ENCODE assay signal across 14 cellular contexts in the genomic region with DNA sequence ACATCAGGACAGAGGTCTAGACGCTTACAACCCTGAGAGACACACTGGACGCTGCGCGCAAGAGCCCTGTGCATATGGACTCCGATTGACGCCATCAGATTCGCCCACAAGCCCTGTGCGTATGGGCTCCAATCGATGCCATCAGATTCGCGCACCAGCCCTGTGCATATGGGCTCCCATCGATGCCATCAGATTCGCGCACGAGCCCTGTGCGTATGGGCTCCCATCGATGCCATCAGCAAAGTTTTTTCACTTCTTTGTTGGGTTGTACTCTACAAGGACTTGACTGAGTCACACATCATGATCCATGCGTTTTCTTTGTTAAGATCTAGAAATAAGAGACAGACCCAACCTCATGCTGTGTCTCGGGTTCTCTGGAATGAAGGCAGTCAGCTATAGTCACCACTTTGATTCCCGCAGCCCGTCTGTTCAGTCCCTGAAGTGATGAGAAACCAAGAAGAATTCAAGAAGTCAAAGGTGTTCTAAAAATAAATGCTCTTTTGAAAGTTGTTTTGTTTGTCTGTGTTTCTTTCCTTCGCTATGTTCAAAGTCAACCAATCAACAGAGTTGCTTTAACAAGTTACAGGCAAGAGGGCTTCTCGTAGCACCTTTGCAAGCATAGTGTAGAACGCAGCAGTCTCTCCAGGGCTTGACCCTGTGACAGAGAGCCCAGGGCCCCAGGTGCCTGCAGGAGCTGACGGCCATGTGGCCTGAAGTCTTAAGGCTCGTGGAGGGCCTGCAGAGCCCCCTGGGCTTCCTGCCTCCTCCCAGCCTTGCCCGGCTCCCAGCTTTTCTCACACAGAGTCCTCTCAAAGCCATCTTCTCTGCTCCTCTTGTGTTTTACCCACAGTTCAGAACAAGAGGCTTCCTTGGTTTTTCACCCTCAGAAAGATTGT. TPM values are rescaled to one million over a fixed set of nuclear protein-coding genes. Genes with fewer than 3 reads are reported as not detected.
DNase-seq lines count a peak whose midpoint lies in the region; ATAC-seq and TF ChIP-seq lines count a peak whose summit lies in the region.
"Had no signal": no experiment of that assay in that cellular context is flagged by ENCODE, and none has a peak within 500 bp of the region (broad histone marks: within the 10 kb centered on the region; RNA-seq: fewer than 3 reads in every experiment).

No MANE protein-coding gene starts in this region.

- H3K36me3 Mint-ChIP-seq in stimulated activated effector memory CD8-positive, alpha-beta T cell treated with anti-CD3 and anti-CD28 coated beads, Interleukin-12 subunit alpha, Interleukin-12 subunit beta, amount 100 ng/mL, for 72 hours: no peaks in the 10 kb centered on the region
- peaks cover 0 to 5% of the 10 kb centered on the region in 2 donors for H3K36me3 Mint-ChIP-seq in CD4-positive, alpha-beta memory T cell

- intact Hi-C loops in right cardiac atrium (cut with DNase I) (no loop called here), vagina (cut with DNase I) (no loop called here)
- intact Hi-C loops in CD4-positive, alpha-beta memory T cell (cut with micrococcal nuclease): no loop called here

- H3K4me2 ChIP-seq in osteoblast (ENCODE audit: insufficient read depth, low read length): peak overlapping the region; percentile 66

- no peak overlapping the region for H3K4me3 Mint-ChIP-seq in stimulated activated effector memory CD8-positive, alpha-beta T cell treated with anti-CD3 and anti-CD28 coated beads, Interleukin-12 subunit alpha, Interleukin-12 subunit beta, amount 100 ng/mL, for 72 hours
- no peak overlapping the region for H3K4me3 Mint-ChIP-seq in CD4-positive, alpha-beta memory T cell

- CTCF ChIA-PET in CD4-positive, alpha-beta memory T cell (lab: Charles Lee; ENCODE audit: partially characterized antibody): no interaction called here

- TF ChIP-seq POLR2A in vagina (IDR thresholded peaks at IDR 0.05): no peak

- H3K4me3 ChIP-seq in right atrium auricular region: no peak overlapping the region
- no peak overlapping the region for H3K4me3 ChIP-seq in right cardiac atrium (ENCODE audit: low read length)
- H3K4me3 ChIP-seq in osteoblast (ENCODE audit: insufficient read depth, low read length): peak overlapping the region; percentile 4
- H3K4me3 ChIP-seq in vagina: no peak overlapping the region
- no peak overlapping the region for H3K4me3 ChIP-seq in CD4-positive, alpha-beta memory T cell (ENCODE audit: low read length in 2 of 2)
- H3K4me3 ChIP-seq: pancreas had no signal

- H3K4me1 ChIP-seq in right atrium auricular region: peaks cover 0 to 77% of the 10 kb centered on the region in 2 donors
- H3K4me1 ChIP-seq in right cardiac atrium (ENCODE audit: control insufficient read depth, insufficient read depth, low read length): peaks cover 29% of the 10 kb centered on the region
- peaks cover 56% of the 10 kb centered on the region for H3K4me1 ChIP-seq in osteoblast (ENCODE audit: insufficient read depth, low read length)
- peaks cover 52% of the 10 kb centered on the region for H3K4me1 ChIP-seq in vagina
- H3K4me1 ChIP-seq in CD4-positive, alpha-beta memory T cell (ENCODE audit: insufficient read depth, low read length): no peaks in the 10 kb centered on the region

- H3K27ac ChIP-seq in right atrium auricular region (peak overlapping the region; percentile 43 to 52), right cardiac atrium (ENCODE audit: low read length) (no peak overlapping the region), osteoblast (ENCODE audit: low read depth, low read length) (peak overlapping the region; percentile 97), vagina (peak overlapping the region; percentile 69)
- H3K27ac ChIP-seq in CD4-positive, alpha-beta memory T cell (ENCODE audit: low read depth, low read length): no peak overlapping the region

- peaks cover 77% of the 10 kb centered on the region for H3K79me2 ChIP-seq in osteoblast (ENCODE audit: insufficient read depth, low read length)

- no peaks in the 10 kb centered on the region for H3K9me3 Mint-ChIP-seq in stimulated activated effector memory CD8-positive, alpha-beta T cell treated with anti-CD3 and anti-CD28 coated beads, Interleukin-12 subunit alpha, Interleukin-12 subunit beta, amount 100 ng/mL, for 72 hours
- no peaks in the 10 kb centered on the region for H3K9me3 Mint-ChIP-seq in CD4-positive, alpha-beta memory T cell

- H2AFZ ChIP-seq in osteoblast (ENCODE audit: low read length): no peak overlapping the region

- DNase-seq in right atrium auricular region (ENCODE audit: low spot score) (peak; percentile 55), right cardiac atrium (no peak), fibroblast of gingiva (ENCODE audit: low read depth) (peak; percentile 72), osteoblast (ENCODE audit: insufficient read length, low spot score, missing footprints) (peak; percentile 95), vagina (ENCODE audit: extremely low spot score in 2 of 2) (no peak), NCI-H345 treated with DMSO at 0.1 percent for 48 hours (lab: John Stamatoyannopoulos, UW; ENCODE audit: unreplicated experiment) (no peak)
- DNase-seq in stimulated activated effector memory CD8-positive, alpha-beta T cell treated with anti-CD3 and anti-CD28 coated beads, Interleukin-12 subunit alpha, Interleukin-12 subunit beta, amount 100 ng/mL, for 72 hours (ENCODE audit: low spot score in 2 of 2): no peak
- DNase-seq in CD4-positive, alpha-beta memory T cell: no peak
- DNase-seq: anterior cingulate cortex, DND-41, erythroblast, Karpas-422, T-helper 9 cell had no signal

- no peak for ATAC-seq in right cardiac atrium
- ATAC-seq in stimulated activated effector memory CD8-positive, alpha-beta T cell treated with anti-CD3 and anti-CD28 coated beads, Interleukin-12 subunit alpha, Interleukin-12 subunit beta, amount 100 ng/mL, for 72 hours: no peak

- H4K20me1 ChIP-seq in osteoblast (ENCODE audit: insufficient read depth, low read length): no peaks in the 10 kb centered on the region

- H3K27me3 Mint-ChIP-seq in CD4-positive, alpha-beta memory T cell: peaks cover 2 to 19% of the 10 kb centered on the region in 2 donors

- no peaks in the 10 kb centered on the region for H3K4me1 Mint-ChIP-seq in stimulated activated effector memory CD8-positive, alpha-beta T cell treated with anti-CD3 and anti-CD28 coated beads, Interleukin-12 subunit alpha, Interleukin-12 subunit beta, amount 100 ng/mL, for 72 hours
- H3K4me1 Mint-ChIP-seq in CD4-positive, alpha-beta memory T cell: no peaks in the 10 kb centered on the region

- no peak overlapping the region for H3K27ac Mint-ChIP-seq in stimulated activated effector memory CD8-positive, alpha-beta T cell treated with anti-CD3 and anti-CD28 coated beads, Interleukin-12 subunit alpha, Interleukin-12 subunit beta, amount 100 ng/mL, for 72 hours
- H3K27ac Mint-ChIP-seq in CD4-positive, alpha-beta memory T cell: peak overlapping the region in 1 of 7 donors; percentile 60

- TF ChIP-seq CTCF in right atrium auricular region (IDR thresholded peaks at IDR 0.05) (no peak), osteoblast (IDR thresholded peaks at IDR 0.05; ENCODE audit: extremely low read depth, low read depth, low read length) (no peak), vagina (IDR thresholded peaks at IDR 0.05) (no peak)

- 97% methylated on average over 27 of the region's 27 CpGs for WGBS in right cardiac atrium

- H3K27me3 ChIP-seq in right atrium auricular region: no peaks in the 10 kb centered on the region
- no peaks in the 10 kb centered on the region for H3K27me3 ChIP-seq in right cardiac atrium (ENCODE audit: control insufficient read depth, insufficient read depth)
- no peaks in the 10 kb centered on the region for H3K27me3 ChIP-seq in osteoblast (ENCODE audit: insufficient read depth, low read length)
- H3K27me3 ChIP-seq in vagina: no peaks in the 10 kb centered on the region
- H3K27me3 ChIP-seq in CD4-positive, alpha-beta memory T cell (ENCODE audit: insufficient read depth, low read length): no peaks in the 10 kb centered on the region
- H3K27me3 ChIP-seq: pancreas had no signal

- no peaks in the 10 kb centered on the region for H3K36me3 ChIP-seq in right atrium auricular region
- H3K36me3 ChIP-seq in osteoblast (ENCODE audit: insufficient read depth, low read length): peaks cover 20% of the 10 kb centered on the region
- peaks cover 0 to 3% of the 10 kb centered on the region in 2 donors for H3K36me3 ChIP-seq in vagina
- no peaks in the 10 kb centered on the region for H3K36me3 ChIP-seq in CD4-positive, alpha-beta memory T cell (ENCODE audit: insufficient read depth, low read length)
- H3K36me3 ChIP-seq: pancreas had no signal

- POLR2A ChIA-PET in CD4-positive, alpha-beta memory T cell (lab: Charles Lee; ENCODE audit: partially characterized antibody): no interaction called here

- H3K9me3 ChIP-seq in right atrium auricular region (no peaks in the 10 kb centered on the region), right cardiac atrium (ENCODE audit: control insufficient read depth, low read length) (no peaks in the 10 kb centered on the region), osteoblast (ENCODE audit: low read depth, low read length) (no peaks in the 10 kb centered on the region), vagina (no peaks in the 10 kb centered on the region)
- no peaks in the 10 kb centered on the region for H3K9me3 ChIP-seq in CD4-positive, alpha-beta memory T cell (ENCODE audit: control insufficient read depth in 1 of 2, low read length in 2 of 2)
- H3K9me3 ChIP-seq: pancreas had no signal

RNA-seq across cellular contexts. Expression of gene RPS6KA2, which starts 7.9 kb away (rescaled TPM):
- 100 to 1,000 TPM in 1 of 2 donors, 10 to 100 TPM in 1; 78.6 to 131 TPM for total RNA-seq in right atrium auricular region
- 10 to 100 TPM; 53.1 to 80.9 (median 67.9) TPM for total RNA-seq in right cardiac atrium
- 34.0 TPM for polyA plus RNA-seq in right cardiac atrium
- 112 and 113 TPM in 2 replicates for total RNA-seq in osteoblast
- total RNA-seq in vagina: 65.1 TPM
- 10 to 100 TPM in 1 of 2 experiments, 1 to 10 TPM in 1; 9.7 to 10.6 TPM for total RNA-seq in CD4-positive, alpha-beta memory T cell
- 1 to 10 TPM; 1.1 to 3.4 TPM for polyA plus RNA-seq in CD4-positive, alpha-beta memory T cell

RNA-seq across cellular contexts. Expression of gene RAMACL, which starts 32.6 kb away (rescaled TPM):
- total RNA-seq in right atrium auricular region: under 1 TPM; 0.20 to 0.52 TPM
- total RNA-seq in right cardiac atrium: 1 to 10 TPM in 1 of 4 donors, under 1 TPM in 3; 0.31 to 1.0 (median 0.61) TPM
- polyA plus RNA-seq in right cardiac atrium: 0.38 TPM
- 3.3 and 4.1 TPM in 2 replicates for total RNA-seq in osteoblast
- 2.2 TPM for total RNA-seq in vagina
- under 1 TPM; 0.30 to 0.41 TPM for total RNA-seq in CD4-positive, alpha-beta memory T cell
- polyA plus RNA-seq in CD4-positive, alpha-beta memory T cell: under 1 TPM; 0.39 to 0.41 TPM

Comparison
In these comparisons a context has a peak if more than half of its experiments do, and no peak if none do; other contexts are left out.
1. DNase-seq: peak in right atrium auricular region (single experiment), fibroblast of gingiva (single experiment) and osteoblast (single experiment); none in right cardiac atrium (0 of 3), vagina (0 of 2), stimulated activated effector memory CD8-positive, alpha-beta T cell treated with anti-CD3 and anti-CD28 coated beads, Interleukin-12 subunit alpha, Interleukin-12 subunit beta, amount 100 ng/mL, for 72 hours (0 of 2), NCI-H345 treated with DMSO at 0.1 percent for 48 hours (single experiment) and CD4-positive, alpha-beta memory T cell (0 of 5).
2. H3K27ac ChIP-seq: peak in right atrium auricular region (2 of 2), osteoblast (single experiment) and vagina (single experiment); none in right cardiac atrium (single experiment) and CD4-positive, alpha-beta memory T cell (single experiment).